8 cellular contexts compared by ENCODE assay signal in the genomic region with DNA sequence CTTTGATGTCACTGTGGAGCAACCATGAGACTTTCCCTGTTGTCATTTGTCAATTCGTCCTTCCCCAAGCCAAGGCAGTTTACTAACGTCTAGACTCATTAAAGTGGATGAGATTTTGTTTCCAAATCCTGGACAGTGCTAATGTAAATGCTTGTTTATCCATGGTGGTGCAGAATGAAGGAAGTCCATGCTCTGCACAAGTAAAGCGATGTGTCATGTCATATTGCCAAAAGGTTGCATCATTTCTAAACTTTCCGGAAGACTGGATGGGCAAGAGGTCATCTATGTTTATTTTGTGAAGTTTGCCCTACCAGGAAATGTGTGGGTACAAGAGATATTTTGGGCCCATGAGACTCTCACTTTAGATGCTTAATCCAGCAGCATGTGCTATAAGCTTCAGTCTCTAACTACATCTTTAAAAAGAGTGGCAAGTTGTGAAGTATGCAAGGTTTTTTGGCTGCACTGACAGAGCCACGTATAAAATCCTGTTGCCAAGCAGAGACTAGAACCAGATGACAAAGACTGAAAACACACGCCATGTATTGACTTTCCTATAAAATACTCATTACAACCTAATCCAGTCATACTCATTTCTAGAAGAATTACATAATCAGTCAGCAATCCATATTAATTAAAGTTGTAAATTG.
DNase-seq lines count a peak whose midpoint lies in the region; ATAC-seq and TF ChIP-seq lines count a peak whose summit lies in the region.

No MANE protein-coding gene starts in this region.

- peaks cover 0 to 3% of the 10 kb centered on the region in 2 donors for H3K4me1 ChIP-seq in gastrocnemius medialis

- intact Hi-C loops in gastrocnemius medialis (cut with DNase I; ENCODE audit: low total_unique reads): no loop called here

- no peaks in the 10 kb centered on the region for H3K36me3 ChIP-seq in gastrocnemius medialis

- no peak for TF ChIP-seq CTCF in fibroblast of the aortic adventitia (IDR thresholded peaks at IDR 0.05; ENCODE audit: insufficient read depth, low read length)
- no peak for TF ChIP-seq CTCF in gastrocnemius medialis (IDR thresholded peaks at IDR 0.05 in 4 of 5, conservative IDR thresholded peaks at IDR 0.05 in 1 of 5)

- H3K9me3 ChIP-seq in gastrocnemius medialis: no peaks in the 10 kb centered on the region

- no peak overlapping the region for H3K27ac ChIP-seq in gastrocnemius medialis

- no peak for TF ChIP-seq POLR2A in gastrocnemius medialis (IDR thresholded peaks at IDR 0.05)

- in situ Hi-C loops in gastrocnemius medialis (cut with MboI; ENCODE audit: low sequenced_read_pairs in 4 of 4): no loop called here

- H3K4me3 ChIP-seq in fibroblast of the aortic adventitia (ENCODE audit: low read depth, low read length) (no peak overlapping the region), gastrocnemius medialis (no peak overlapping the region)

- no peaks in the 10 kb centered on the region for H3K27me3 ChIP-seq in gastrocnemius medialis

- ATAC-seq in gastrocnemius medialis: peak; percentile 54 to 56
- no peak for ATAC-seq in activated CD4-positive, CD25-positive, alpha-beta regulatory T cell treated with anti-CD3 and anti-CD28 coated beads, Interleukin-2, amount 50 U/mL, for 24 hours
- no peak for ATAC-seq in HG02759 (IDR thresholded peaks at IDR 0.05; ENCODE audit: unreplicated experiment)

- DNase-seq in H4 (ENCODE audit: low spot score): peak; percentile 96
- DNase-seq in SIG-M5 (lab: John Stamatoyannopoulos, UW): peak; percentile 65
- DNase-seq in fibroblast of the aortic adventitia (ENCODE audit: low read depth): peak; percentile 96
- DNase-seq in gastrocnemius medialis: no peak
- DNase-seq in cerebellar cortex (ENCODE audit: low spot score): no peak
- no peak for DNase-seq in NK-92 (lab: John Stamatoyannopoulos, UW; ENCODE audit: unreplicated experiment)

Comparison
In these comparisons a context has a peak if more than half of its experiments do, and no peak if none do; other contexts are left out.
1. DNase-seq: peak in H4 (single experiment), SIG-M5 (single experiment) and fibroblast of the aortic adventitia (single experiment); none in gastrocnemius medialis (0 of 2), cerebellar cortex (single experiment) and NK-92 (single experiment).
2. ATAC-seq: peak in gastrocnemius medialis (2 of 2); none in activated CD4-positive, CD25-positive, alpha-beta regulatory T cell treated with anti-CD3 and anti-CD28 coated beads, Interleukin-2, amount 50 U/mL, for 24 hours (0 of 2) and HG02759 (single experiment).